22 cellular contexts compared by ENCODE assay signal in the genomic region with DNA sequence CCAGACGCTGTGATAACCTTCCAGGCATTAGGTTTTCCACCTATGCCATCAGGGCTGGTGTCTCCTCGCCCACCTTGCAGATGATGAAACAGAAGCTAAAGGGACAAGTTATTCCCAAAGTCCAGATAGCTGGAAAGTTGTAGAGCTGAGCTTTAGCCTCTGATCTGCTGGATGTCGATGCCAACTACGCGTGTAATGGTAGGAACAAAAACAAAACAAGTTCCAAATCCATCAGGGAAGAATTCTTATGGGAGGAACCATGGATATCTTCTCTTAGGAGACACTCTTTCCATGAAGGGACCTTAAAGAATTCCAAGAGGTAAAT. TPM values are rescaled to one million over a fixed set of nuclear protein-coding genes. Genes with fewer than 3 reads are reported as not detected.
"Had no signal": no experiment of that assay in that cellular context is flagged by ENCODE, and none has a peak within 500 bp of the region (broad histone marks: within the 10 kb centered on the region; RNA-seq: fewer than 3 reads in every experiment).

No MANE protein-coding gene starts in this region.

- H3K27ac ChIP-seq: neural progenitor cell, SJSA1, thoracic aorta, uterus had no signal

- H3K36me3 ChIP-seq: neural progenitor cell, uterus had no signal

- ATAC-seq: stimulated activated memory B cell treated with anti-CD40 and anti-IgM and Interleukin-4, amounts not matched to agents 10 μg/mL and 1 μg/mL and 100 μg/mL, for 72 hours had no signal

- DNase-seq: activated B cell treated with CpG ODN at 0.5 μM for 24 hours; activated CD4-positive, alpha-beta memory T cell treated with anti-CD3 and anti-CD28 coated beads for 36 hours; activated CD4-positive, alpha-beta T cell treated with anti-CD3 and anti-CD28 coated beads for 4 hours; activated gamma-delta T cell treated with Interleukin-2 at 50 U/mL for 16 hours; activated T-cell treated with anti-CD3 and anti-CD28 coated beads for 4 hours; naive B cell; sigmoid colon; stimulated activated CD4-positive, alpha-beta T cell treated with anti-CD3 and anti-CD28 coated beads, Interleukin-4, amount 100 ng/mL, for 4 hours; SW 1271; uterus had no signal

- FAIRE-seq: frontal cortex had no signal

- H3K9ac ChIP-seq: neural progenitor cell had no signal

- H3K27me3 ChIP-seq: neural progenitor cell, sigmoid colon, SJSA1, spleen, uterus had no signal

- H2AFZ ChIP-seq: neural progenitor cell had no signal

- H3K4me2 ChIP-seq: neural progenitor cell had no signal

- H3K4me3 ChIP-seq: neural progenitor cell, sigmoid colon, SJSA1, spleen, thoracic aorta, uterus had no signal

- H3K9me3 ChIP-seq: sigmoid colon, SJSA1, spleen, thoracic aorta, uterus had no signal

- H3K4me1 ChIP-seq: uterus had no signal

RNA-seq across cellular contexts. Expression of a gene that starts 28.1 kb away (rescaled TPM):
- total RNA-seq: activated B cell treated with CpG ODN at 0.5 μM for 24 hours; activated CD4-positive, alpha-beta memory T cell treated with anti-CD3 and anti-CD28 coated beads for 36 hours; activated T-helper 1 cell treated with anti-CD3 and anti-CD28 coated beads, Interleukin-12 subunit alpha, Interleukin-12 subunit beta, Interleukin-2, Interleukin-4 antibody, amounts not matched to agents 30 ng/mL and 10 ng/mL and 1 ng/mL, durations not matched to agents 14 hours and 24 hours and 36 hours; chondrocyte; dermis microvascular lymphatic vessel endothelial cell; epithelial cell of proximal tubule; frontal cortex; osteoblast; pulmonary artery endothelial cell; sigmoid colon; SJSA1; spleen; thoracic aorta had no signal
- polyA plus RNA-seq: sigmoid colon, spleen had no signal

RNA-seq across cellular contexts. Expression of a gene that starts 42.7 kb away (rescaled TPM):
- total RNA-seq: activated B cell treated with CpG ODN at 0.5 μM for 24 hours; activated CD4-positive, alpha-beta memory T cell treated with anti-CD3 and anti-CD28 coated beads for 36 hours; activated T-helper 1 cell treated with anti-CD3 and anti-CD28 coated beads, Interleukin-12 subunit alpha, Interleukin-12 subunit beta, Interleukin-2, Interleukin-4 antibody, amounts not matched to agents 30 ng/mL and 10 ng/mL and 1 ng/mL, durations not matched to agents 14 hours and 24 hours and 36 hours; chondrocyte; dermis microvascular lymphatic vessel endothelial cell; epithelial cell of proximal tubule; frontal cortex; osteoblast; pulmonary artery endothelial cell; sigmoid colon; SJSA1; spleen; thoracic aorta; uterus had no signal
- polyA plus RNA-seq: sigmoid colon, spleen had no signal
